ENCODE assay signal across 8 cellular contexts in genomic region chr6:27188206-27188884, GRCh38. TPM values are rescaled to one million over a fixed set of nuclear protein-coding genes. Genes with fewer than 3 reads are reported as not detected.
DNase-seq lines count a peak whose midpoint lies in the region; FAIRE-seq and TF ChIP-seq lines count a peak whose summit lies in the region.

No MANE protein-coding gene starts in this region.

- H3K4me3 ChIP-seq in choroid plexus epithelial cell (ENCODE audit: low read depth, low read length), result peak overlapping the region; percentile 70

- TF ChIP-seq CTCF in choroid plexus epithelial cell (conservative IDR thresholded peaks at IDR 0.05; ENCODE audit: low read depth, low read length), result no peak

- FAIRE-seq in H54 (lab: Jason Lieb, UNC), result peak; percentile 89

- DNase-seq in DMS53 (lab: John Stamatoyannopoulos, UW) (peak; percentile 55), DMS53 treated with DMSO at 0.1 percent for 48 hours (lab: John Stamatoyannopoulos, UW; ENCODE audit: unreplicated experiment) (no peak), H54 (ENCODE audit: insufficient read length, low spot score) (no peak), LHCN-M2 (ENCODE audit: low read depth) (peak; percentile 74), UCSD-AML1 (lab: John Stamatoyannopoulos, UW; ENCODE audit: unreplicated experiment) (peak; percentile 55), choroid plexus epithelial cell (ENCODE audit: low read depth) (peak; percentile 70), kidney tubule cell (ENCODE audit: low spot score) (peak; percentile 88)
- DNase-seq in stimulated activated CD8-positive, alpha-beta memory T cell treated with anti-CD3 and anti-CD28 coated beads, Interleukin-12 subunit alpha, Interleukin-12 subunit beta, amount 100 ng/mL, for 1 hour (ENCODE audit: low read depth), result peak; percentile 16

- no peak for TF ChIP-seq POLR2A in H54 (IDR thresholded peaks at IDR 0.05; ENCODE audit: low read depth, low read length)

RNA-seq across cellular contexts. Expression of gene PRSS16, which starts 59.2 kb away (rescaled TPM):
- total RNA-seq in LHCN-M2 (2014; rRNA removed), result not detected in 2 replicates
- polyA plus RNA-seq in LHCN-M2 (2012), result not detected

Comparison
In these comparisons a context has a peak if more than half of its experiments do, and no peak if none do; other contexts are left out.
1. DNase-seq: peak in DMS53 (single experiment), LHCN-M2 (single experiment), UCSD-AML1 (single experiment), choroid plexus epithelial cell (single experiment), kidney tubule cell (single experiment) and stimulated activated CD8-positive, alpha-beta memory T cell treated with anti-CD3 and anti-CD28 coated beads, Interleukin-12 subunit alpha, Interleukin-12 subunit beta, amount 100 ng/mL, for 1 hour (single experiment); none in DMS53 treated with DMSO at 0.1 percent for 48 hours (single experiment) and H54 (single experiment).